ENCODE assay signal across 9 cellular contexts in genomic region chr7:74479961-74480829, GRCh38. TPM values are rescaled to one million over a fixed set of nuclear protein-coding genes. Genes with fewer than 3 reads are reported as not detected.
DNase-seq lines count a peak whose midpoint lies in the region; ATAC-seq and TF ChIP-seq lines count a peak whose summit lies in the region.
"Had no signal": no experiment of that assay in that cellular context is flagged by ENCODE, and none has a peak within 500 bp of the region (broad histone marks: within the 10 kb centered on the region; RNA-seq: fewer than 3 reads in every experiment).

No MANE protein-coding gene starts in this region.

- peak overlapping the region; percentile 28 for H3K14ac ChIP-seq in trophoblast cell (ENCODE audit: low read length)

- H3K36me3 ChIP-seq in left ventricle myocardium inferior, result no peaks in the 10 kb centered on the region
- no peaks in the 10 kb centered on the region for H3K36me3 ChIP-seq in trophoblast cell (ENCODE audit: control insufficient read depth in 1 of 2, insufficient read depth in 2 of 2, low read length in 2 of 2)

- no peaks in the 10 kb centered on the region for H3K36me3 Mint-ChIP-seq in activated CD8-positive, alpha-beta T cell treated with anti-CD3 and anti-CD28 coated beads for 36 hours (ENCODE audit: low read depth)
- H3K36me3 Mint-ChIP-seq in activated CD8-positive, alpha-beta T cell treated with anti-CD3 and anti-CD28 coated beads, Interleukin-2, amount 10 ng/mL, durations not matched to agents 7 days and 5 days (ENCODE audit: low read depth), result no peaks in the 10 kb centered on the region

- H3K27me3 ChIP-seq in left ventricle myocardium inferior (ENCODE audit: low read depth) (no peaks in the 10 kb centered on the region), trophoblast cell (ENCODE audit: insufficient read depth, low read length) (no peaks in the 10 kb centered on the region)

- H3K79me2 ChIP-seq in trophoblast cell (ENCODE audit: control insufficient read depth, insufficient read depth, low read length, poor library complexity), result peaks cover 3% of the 10 kb centered on the region

- no peak overlapping the region for H2AFZ ChIP-seq in trophoblast cell (ENCODE audit: insufficient read depth, low read length, poor library complexity)

- peak; percentile 9 for DNase-seq in activated CD8-positive, alpha-beta T cell treated with anti-CD3 and anti-CD28 coated beads for 36 hours
- DNase-seq in activated CD8-positive, alpha-beta T cell treated with anti-CD3 and anti-CD28 coated beads, Interleukin-2, amount 10 ng/mL, durations not matched to agents 7 days and 5 days, result no peak
- DNase-seq in left ventricle myocardium inferior (peak; percentile 85), trophoblast cell (peak; percentile 76 to 84)
- no peak for DNase-seq in stimulated activated CD4-positive, alpha-beta T cell treated with anti-CD3 and anti-CD28 coated beads, Interleukin-2, amount 100 ng/mL, for 24 hours
- DNase-seq: DND-41 had no signal

- H3K4me1 Mint-ChIP-seq in activated CD8-positive, alpha-beta T cell treated with anti-CD3 and anti-CD28 coated beads for 36 hours (ENCODE audit: low read depth), result no peaks in the 10 kb centered on the region
- H3K4me1 Mint-ChIP-seq in activated CD8-positive, alpha-beta T cell treated with anti-CD3 and anti-CD28 coated beads, Interleukin-2, amount 10 ng/mL, durations not matched to agents 7 days and 5 days (ENCODE audit: low read depth), result no peaks in the 10 kb centered on the region

- peak overlapping the region; percentile 30 for H2AK5ac ChIP-seq in trophoblast cell (ENCODE audit: low read length)

- no peak for ATAC-seq in activated CD8-positive, alpha-beta T cell treated with anti-CD3 and anti-CD28 coated beads for 36 hours
- ATAC-seq in activated CD8-positive, alpha-beta T cell treated with anti-CD3 and anti-CD28 coated beads, Interleukin-2, amount 10 ng/mL, durations not matched to agents 7 days and 5 days, result no peak
- ATAC-seq in GM19467 (IDR thresholded peaks at IDR 0.05; ENCODE audit: unreplicated experiment), result no peak
- ATAC-seq in HG02970 (IDR thresholded peaks at IDR 0.05; ENCODE audit: low FRiP score, unreplicated experiment), result no peak

- no peaks in the 10 kb centered on the region for H3K9me3 Mint-ChIP-seq in activated CD8-positive, alpha-beta T cell treated with anti-CD3 and anti-CD28 coated beads for 36 hours
- no peaks in the 10 kb centered on the region for H3K9me3 Mint-ChIP-seq in activated CD8-positive, alpha-beta T cell treated with anti-CD3 and anti-CD28 coated beads, Interleukin-2, amount 10 ng/mL, durations not matched to agents 7 days and 5 days (ENCODE audit: insufficient read depth)

- no peak for TF ChIP-seq CTCF in activated CD8-positive, alpha-beta T cell treated with anti-CD3 and anti-CD28 coated beads for 36 hours (IDR thresholded peaks at IDR 0.05)
- no peak for TF ChIP-seq CTCF in left ventricle myocardium inferior (IDR thresholded peaks at IDR 0.05; ENCODE audit: borderline replicate concordance)

- H3K18ac ChIP-seq in trophoblast cell (ENCODE audit: low read length), result peak overlapping the region; percentile 49

- H3K4me3 Mint-ChIP-seq in activated CD8-positive, alpha-beta T cell treated with anti-CD3 and anti-CD28 coated beads for 36 hours, result no peak overlapping the region
- no peak overlapping the region for H3K4me3 Mint-ChIP-seq in activated CD8-positive, alpha-beta T cell treated with anti-CD3 and anti-CD28 coated beads, Interleukin-2, amount 10 ng/mL, durations not matched to agents 7 days and 5 days

- H3K23ac ChIP-seq in trophoblast cell (ENCODE audit: low read length), result no peak overlapping the region

- H3K4me3 ChIP-seq in left ventricle myocardium inferior (peak overlapping the region; percentile 68), trophoblast cell (ENCODE audit: low read depth, low read length) (no peak overlapping the region)

- H4K91ac ChIP-seq in trophoblast cell (ENCODE audit: low read depth, low read length), result peak overlapping the region; percentile 38

- H4K12ac ChIP-seq in trophoblast cell (ENCODE audit: low read depth, low read length), result peak overlapping the region; percentile 17

- H3K4me1 ChIP-seq in left ventricle myocardium inferior (peaks cover 81% of the 10 kb centered on the region), trophoblast cell (ENCODE audit: control insufficient read depth in 1 of 2, insufficient read depth in 2 of 2, low read length in 2 of 2) (peaks cover 19 to 34% of the 10 kb centered on the region in 2 experiments)

- H3K9ac ChIP-seq in trophoblast cell (ENCODE audit: low read length), result peak overlapping the region; percentile 54

- H2BK120ac ChIP-seq in trophoblast cell (ENCODE audit: insufficient read depth, low read length, poor library complexity), result peak overlapping the region; percentile 44

- H2BK12ac ChIP-seq in trophoblast cell (ENCODE audit: low read length), result peak overlapping the region; percentile 81

- no peak overlapping the region for H3K27ac Mint-ChIP-seq in activated CD8-positive, alpha-beta T cell treated with anti-CD3 and anti-CD28 coated beads for 36 hours
- H3K27ac Mint-ChIP-seq in activated CD8-positive, alpha-beta T cell treated with anti-CD3 and anti-CD28 coated beads, Interleukin-2, amount 10 ng/mL, durations not matched to agents 7 days and 5 days, result no peak overlapping the region

- intact Hi-C loops in activated CD8-positive, alpha-beta T cell treated with anti-CD3 and anti-CD28 coated beads for 36 hours (cut with micrococcal nuclease), result no loop called here
- intact Hi-C loops in left ventricle myocardium inferior (cut with micrococcal nuclease), result no loop called here

- H4K8ac ChIP-seq in trophoblast cell (ENCODE audit: low read depth, low read length), result peak overlapping the region; percentile 55

- CTCF ChIA-PET in activated CD8-positive, alpha-beta T cell treated with anti-CD3 and anti-CD28 coated beads for 36 hours (lab: Charles Lee), result no interaction called here
- CTCF ChIA-PET in activated CD8-positive, alpha-beta T cell treated with anti-CD3 and anti-CD28 coated beads, Interleukin-2, amount 10 ng/mL, durations not matched to agents 7 days and 5 days (lab: Charles Lee), result no interaction called here

- H3K9me3 ChIP-seq in left ventricle myocardium inferior (replicated peaks) (no peaks in the 10 kb centered on the region), trophoblast cell (ENCODE audit: insufficient read depth, low read depth, low read length) (no peaks in the 10 kb centered on the region)

- peak overlapping the region; percentile 41 for H3K4me2 ChIP-seq in trophoblast cell (ENCODE audit: low read length)

- POLR2A ChIA-PET in activated CD8-positive, alpha-beta T cell treated with anti-CD3 and anti-CD28 coated beads for 36 hours (lab: Charles Lee), result no interaction called here
- POLR2A ChIA-PET in activated CD8-positive, alpha-beta T cell treated with anti-CD3 and anti-CD28 coated beads, Interleukin-2, amount 10 ng/mL, durations not matched to agents 7 days and 5 days (lab: Charles Lee), result no interaction called here

- peaks cover 13% of the 10 kb centered on the region for H3K27me3 Mint-ChIP-seq in activated CD8-positive, alpha-beta T cell treated with anti-CD3 and anti-CD28 coated beads for 36 hours
- no peaks in the 10 kb centered on the region for H3K27me3 Mint-ChIP-seq in activated CD8-positive, alpha-beta T cell treated with anti-CD3 and anti-CD28 coated beads, Interleukin-2, amount 10 ng/mL, durations not matched to agents 7 days and 5 days (ENCODE audit: low read depth)

- H3K4ac ChIP-seq in trophoblast cell (ENCODE audit: low read depth, low read length), result no peak overlapping the region

- H3K27ac ChIP-seq in angular gyrus (ENCODE audit: low read depth, low read length) (peak overlapping the region; percentile 90), left ventricle myocardium inferior (replicated peaks) (peak overlapping the region; percentile 98), trophoblast cell (ENCODE audit: low read depth, low read length) (peak overlapping the region; percentile 67)

- no CpG with 5 or more reads among the region's 40 CpGs for WGBS in trophoblast cell (ENCODE audit: extremely low coverage, insufficient coverage, insufficient read length)

- peak overlapping the region; percentile 37 for H2BK5ac ChIP-seq in trophoblast cell (ENCODE audit: low read depth, low read length, poor library complexity)

- peaks cover 9% of the 10 kb centered on the region for H3K79me1 ChIP-seq in trophoblast cell (ENCODE audit: low read length)

RNA-seq across cellular contexts. Expression of gene GTF2IRD1, which starts 26.5 kb away (rescaled TPM):
- total RNA-seq in activated CD8-positive, alpha-beta T cell treated with anti-CD3 and anti-CD28 coated beads for 36 hours, result 1 to 10 TPM; 1.2 to 1.4 TPM
- total RNA-seq in activated CD8-positive, alpha-beta T cell treated with anti-CD3 and anti-CD28 coated beads, Interleukin-2, amount 10 ng/mL, durations not matched to agents 7 days and 5 days, result not detected
- 15.8 TPM for total RNA-seq in left ventricle myocardium inferior
- polyA plus RNA-seq in trophoblast cell (2013), result 20.3 and 24.6 TPM in 2 replicates

Comparison
In these comparisons a context has a peak if more than half of its experiments do, and no peak if none do; other contexts are left out.
1. DNase-seq: peak in activated CD8-positive, alpha-beta T cell treated with anti-CD3 and anti-CD28 coated beads for 36 hours (single experiment), left ventricle myocardium inferior (single experiment) and trophoblast cell (2 of 2); none in activated CD8-positive, alpha-beta T cell treated with anti-CD3 and anti-CD28 coated beads, Interleukin-2, amount 10 ng/mL, durations not matched to agents 7 days and 5 days (single experiment) and stimulated activated CD4-positive, alpha-beta T cell treated with anti-CD3 and anti-CD28 coated beads, Interleukin-2, amount 100 ng/mL, for 24 hours (0 of 2).
2. Peak in every context shown above with its lines, with median percentiles within 50 percentile points of each other: H3K27ac ChIP-seq.